ENCODE assay signal across 17 cellular contexts in the genomic region with DNA sequence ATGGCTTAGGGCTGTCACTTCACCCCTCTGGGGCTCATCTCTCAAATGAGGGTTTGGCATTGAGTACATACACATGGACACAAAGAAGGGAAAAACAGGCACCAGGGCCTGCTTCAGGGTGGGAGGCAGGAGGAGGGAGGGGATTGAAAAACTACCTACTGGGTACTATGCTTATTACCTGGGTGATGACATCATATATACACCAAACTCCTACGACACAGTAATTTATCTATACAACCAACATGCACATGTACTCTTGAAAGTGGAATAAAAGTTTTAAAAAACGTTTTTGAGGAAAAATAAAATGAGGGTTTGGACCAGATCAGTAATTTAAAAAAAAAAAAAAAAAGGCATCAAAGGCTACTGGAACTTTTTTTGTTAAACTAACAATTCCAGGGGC. TPM values are rescaled to one million over a fixed set of nuclear protein-coding genes. Genes with fewer than 3 reads are reported as not detected.
DNase-seq lines count a peak whose midpoint lies in the region; ATAC-seq and TF ChIP-seq lines count a peak whose summit lies in the region.
"Had no signal": no experiment of that assay in that cellular context is flagged by ENCODE, and none has a peak within 500 bp of the region (broad histone marks: within the 10 kb centered on the region; RNA-seq: fewer than 3 reads in every experiment).

No MANE protein-coding gene starts in this region.

- H3K9ac ChIP-seq in mesendoderm (ENCODE audit: low read length), result no peak overlapping the region

- H2BK15ac ChIP-seq in mesendoderm (replicated peaks; ENCODE audit: low read depth), result no peak overlapping the region

- H3K27me3 ChIP-seq in stomach (no peaks in the 10 kb centered on the region), mesendoderm (ENCODE audit: insufficient read depth, low read length, poor library complexity) (no peaks in the 10 kb centered on the region)

- WGBS in stomach, 5 donors, result 43 to 68% (median 62%) methylated on average over 2 of the region's 2 CpGs
- 100% methylated on average over 1 of the region's 2 CpGs for WGBS in mesendoderm (ENCODE audit: extremely low coverage, insufficient coverage, low lambda C conversion rate)

- no peaks in the 10 kb centered on the region for H3K79me1 ChIP-seq in mesendoderm (ENCODE audit: low read length)

- no peak overlapping the region for H2BK5ac ChIP-seq in mesendoderm (ENCODE audit: low read length)

- TF ChIP-seq EP300 in stomach (IDR thresholded peaks at IDR 0.05), result no peak

- intact Hi-C loops in activated naive CD4-positive, alpha-beta T cell treated with anti-CD3 and anti-CD28 coated beads for 36 hours (cut with micrococcal nuclease), result loop anchor here (1.0 to 5.0 kb wide), 6 partner anchors 35 to 781 kb away; a partner anchor contains a TSS
- intact Hi-C loops in stomach (cut with DNase I; ENCODE audit: low total_unique reads), result no loop called here

- H3K27me3 Mint-ChIP-seq in activated naive CD4-positive, alpha-beta T cell treated with anti-CD3 and anti-CD28 coated beads for 36 hours (ENCODE audit: low read depth), result no peaks in the 10 kb centered on the region
- no peaks in the 10 kb centered on the region for H3K27me3 Mint-ChIP-seq in activated naive CD8-positive, alpha-beta T cell treated with anti-CD3 and anti-CD28 coated beads, Interleukin-2, amount 50 U/mL, for 24 hours
- H3K27me3 Mint-ChIP-seq: stimulated activated memory B cell treated with anti-CD40 and anti-IgM and Interleukin-4, amounts not matched to agents 10 μg/mL and 1 μg/mL and 100 μg/mL, for 72 hours had no signal

- H3K27ac Mint-ChIP-seq in activated naive CD4-positive, alpha-beta T cell treated with anti-CD3 and anti-CD28 coated beads for 36 hours, result peak overlapping the region; percentile 96
- H3K27ac Mint-ChIP-seq in activated naive CD8-positive, alpha-beta T cell treated with anti-CD3 and anti-CD28 coated beads, Interleukin-2, amount 50 U/mL, for 24 hours, result peak overlapping the region; percentile 80
- H3K27ac Mint-ChIP-seq: dendritic cell treated with granulocyte-macrophage colony-stimulating factor and Interleukin-4, amounts not matched to agents 40 ng/mL and 50 ng/mL, for 4 days; GM23338 had no signal

- H4K5ac ChIP-seq in mesendoderm (ENCODE audit: low read length), result no peak overlapping the region

- H3K9me3 ChIP-seq in KOPT-K1 (ENCODE audit: insufficient read depth, low read length, poor library complexity, severe bottlenecking) (no peaks in the 10 kb centered on the region), stomach (peaks cover 0 to 7% (median 0%) of the 10 kb centered on the region in 4 donors)

- no peaks in the 10 kb centered on the region for H3K9me3 Mint-ChIP-seq in activated naive CD4-positive, alpha-beta T cell treated with anti-CD3 and anti-CD28 coated beads for 36 hours
- no peaks in the 10 kb centered on the region for H3K9me3 Mint-ChIP-seq in activated naive CD8-positive, alpha-beta T cell treated with anti-CD3 and anti-CD28 coated beads, Interleukin-2, amount 50 U/mL, for 24 hours
- H3K9me3 Mint-ChIP-seq: dendritic cell treated with granulocyte-macrophage colony-stimulating factor and Interleukin-4, amounts not matched to agents 40 ng/mL and 50 ng/mL, for 4 days; stimulated activated memory B cell treated with anti-CD40 and anti-IgM and Interleukin-4, amounts not matched to agents 10 μg/mL and 1 μg/mL and 100 μg/mL, for 72 hours had no signal

- H3K36me3 ChIP-seq in KOPT-K1 (ENCODE audit: insufficient read depth, low read length) (no peaks in the 10 kb centered on the region), stomach (peaks cover 0 to 54% (median 36%) of the 10 kb centered on the region in 4 donors), mesendoderm (ENCODE audit: control insufficient read depth, insufficient read depth, low read length) (no peaks in the 10 kb centered on the region)

- H3K4me1 ChIP-seq in stomach, result peaks cover 46 to 70% (median 64%) of the 10 kb centered on the region in 4 donors
- peaks cover 2% of the 10 kb centered on the region for H3K4me1 ChIP-seq in mesendoderm (ENCODE audit: control insufficient read depth, low read depth, low read length)

- H2AK5ac ChIP-seq in mesendoderm (ENCODE audit: low read length), result no peak overlapping the region

- H3K4me3 Mint-ChIP-seq in activated naive CD4-positive, alpha-beta T cell treated with anti-CD3 and anti-CD28 coated beads for 36 hours, result peak overlapping the region; percentile 66
- H3K4me3 Mint-ChIP-seq in activated naive CD8-positive, alpha-beta T cell treated with anti-CD3 and anti-CD28 coated beads, Interleukin-2, amount 50 U/mL, for 24 hours, result peak overlapping the region; percentile 69
- H3K4me3 Mint-ChIP-seq: dendritic cell treated with granulocyte-macrophage colony-stimulating factor and Interleukin-4, amounts not matched to agents 40 ng/mL and 50 ng/mL, for 4 days; GM23338; stimulated activated memory B cell treated with anti-CD40 and anti-IgM and Interleukin-4, amounts not matched to agents 10 μg/mL and 1 μg/mL and 100 μg/mL, for 72 hours had no signal

- CTCF ChIA-PET in activated naive CD4-positive, alpha-beta T cell treated with anti-CD3 and anti-CD28 coated beads for 36 hours (lab: Charles Lee), result no interaction called here

- H3K4me3 ChIP-seq in stomach (no peak overlapping the region), mesendoderm (ENCODE audit: low read length) (no peak overlapping the region)
- H3K4me3 ChIP-seq: GM23338, SK-N-MC had no signal

- no peak overlapping the region for H2BK120ac ChIP-seq in mesendoderm (ENCODE audit: low read depth, low read length)

- H3K27ac ChIP-seq in KOPT-K1 (ENCODE audit: low read depth, low read length, poor library complexity, severe bottlenecking) (peak overlapping the region; percentile 95), stomach (peak overlapping the region in 4 of 5 donors; percentile 40 to 93 (median 87)), mesendoderm (ENCODE audit: low read depth, low read length) (no peak overlapping the region)
- H3K27ac ChIP-seq: SK-N-MC had no signal

- no peaks in the 10 kb centered on the region for H3K36me3 Mint-ChIP-seq in activated naive CD4-positive, alpha-beta T cell treated with anti-CD3 and anti-CD28 coated beads for 36 hours (ENCODE audit: low read depth)
- H3K36me3 Mint-ChIP-seq in activated naive CD8-positive, alpha-beta T cell treated with anti-CD3 and anti-CD28 coated beads, Interleukin-2, amount 50 U/mL, for 24 hours (ENCODE audit: low read depth), result no peaks in the 10 kb centered on the region
- H3K36me3 Mint-ChIP-seq: stimulated activated memory B cell treated with anti-CD40 and anti-IgM and Interleukin-4, amounts not matched to agents 10 μg/mL and 1 μg/mL and 100 μg/mL, for 72 hours had no signal

- no peak overlapping the region for H3K4me2 ChIP-seq in mesendoderm (ENCODE audit: low read length)
- H3K4me2 ChIP-seq: GM23338 had no signal

- H3K18ac ChIP-seq in mesendoderm (ENCODE audit: low read length), result no peak overlapping the region

- H3K56ac ChIP-seq in mesendoderm (ENCODE audit: low read length), result no peak overlapping the region

- H3K4ac ChIP-seq in mesendoderm (ENCODE audit: low read depth, low read length), result no peak overlapping the region

- H3K23ac ChIP-seq in mesendoderm (ENCODE audit: low read length), result no peak overlapping the region

- DNase-seq in activated naive CD4-positive, alpha-beta T cell treated with anti-CD3 and anti-CD28 coated beads for 36 hours, result no peak
- DNase-seq in activated naive CD4-positive, alpha-beta T cell (lab: John Stamatoyannopoulos, UW), result no peak
- DNase-seq in activated naive CD8-positive, alpha-beta T cell treated with anti-CD3 and anti-CD28 coated beads, Interleukin-2, amount 50 U/mL, for 24 hours, result no peak
- DNase-seq in stomach, result no peak
- DNase-seq in mesendoderm, result no peak
- no peak for DNase-seq in SK-N-DZ (ENCODE audit: low spot score)
- no peak for DNase-seq in NCI-H146 treated with DMSO at 0.1 percent for 48 hours (lab: John Stamatoyannopoulos, UW; ENCODE audit: unreplicated experiment)
- DNase-seq: activated CD4-positive, alpha-beta T cell treated with anti-CD3 and anti-CD28 coated beads, Interleukin-2, amount 50 U/mL, for 4 hours; activated effector memory CD4-positive, alpha-beta T cell treated with anti-CD3 and anti-CD28 coated beads, Interleukin-2, amount 50 U/mL, for 16 hours; COR-L47; NCI-H1436 treated with DMSO at 0.1 percent for 48 hours; stimulated activated CD4-positive, alpha-beta T cell treated with anti-CD3 and anti-CD28 coated beads, Interleukin-15, amount 100 ng/mL, for 24 hours had no signal

- H4K8ac ChIP-seq in mesendoderm (ENCODE audit: low read depth, low read length), result no peak overlapping the region

- peaks cover 83% of the 10 kb centered on the region for H3K4me1 Mint-ChIP-seq in activated naive CD4-positive, alpha-beta T cell treated with anti-CD3 and anti-CD28 coated beads for 36 hours (ENCODE audit: low read depth)
- H3K4me1 Mint-ChIP-seq in activated naive CD8-positive, alpha-beta T cell treated with anti-CD3 and anti-CD28 coated beads, Interleukin-2, amount 50 U/mL, for 24 hours, result peaks cover 95% of the 10 kb centered on the region

- H3K79me2 ChIP-seq in mesendoderm (ENCODE audit: control insufficient read depth, insufficient read depth, low read length), result no peaks in the 10 kb centered on the region

- no peak for TF ChIP-seq CTCF in stomach (IDR thresholded peaks at IDR 0.05)

- no peak for TF ChIP-seq POLR2A in stomach (IDR thresholded peaks at IDR 0.05)

- no peak for ATAC-seq in activated naive CD8-positive, alpha-beta T cell treated with anti-CD3 and anti-CD28 coated beads, Interleukin-2, amount 50 U/mL, for 24 hours
- ATAC-seq: GM23338; stimulated activated memory B cell treated with anti-CD40 and anti-IgM and Interleukin-4, amounts not matched to agents 10 μg/mL and 1 μg/mL and 100 μg/mL, for 72 hours had no signal

RNA-seq across cellular contexts. Expression of a gene that starts 3.6 kb away (rescaled TPM):
- 10 to 100 TPM; 61.7 to 66.2 TPM for total RNA-seq in activated naive CD4-positive, alpha-beta T cell treated with anti-CD3 and anti-CD28 coated beads for 36 hours
- total RNA-seq in stomach, result 100 to 1,000 TPM in 3 of 5 donors, 10 to 100 TPM in 2; 66.6 to 162 (median 106) TPM
- 10 to 100 TPM; 15.6 to 34.2 (median 19.7) TPM for polyA plus RNA-seq in stomach
- polyA plus RNA-seq in mesendoderm (2013, experiment 1 of 2), result 15.5 TPM
- 16.7 TPM for polyA plus RNA-seq in mesendoderm (2013, experiment 2 of 2)
- polyA plus RNA-seq in SK-N-DZ (2014; cell fraction: cytosol; rRNA removed), result not detected in 2 replicates
- not detected in 2 replicates for polyA plus RNA-seq in SK-N-DZ (2014; cell fraction: nucleus; rRNA removed)
